Comparison of ENCODE assay signal across 9 cellular contexts in genomic region chr4:87103086-87103485, GRCh38.
DNase-seq lines count a peak whose midpoint lies in the region; ATAC-seq and TF ChIP-seq lines count a peak whose summit lies in the region.
"Had no signal": no experiment of that assay in that cellular context is flagged by ENCODE, and none has a peak within 500 bp of the region (broad histone marks: within the 10 kb centered on the region; RNA-seq: fewer than 3 reads in every experiment).

No MANE protein-coding gene starts in this region.

- ATAC-seq in T-cell (replicated peaks in 1 of 4): peak in 1 of 4 experiments; percentile 39
- no peak for ATAC-seq in gastrocnemius medialis
- no peak for ATAC-seq in HG02571 (IDR thresholded peaks at IDR 0.05; ENCODE audit: unreplicated experiment)

- H3K9me3 ChIP-seq in Caco-2 (no peaks in the 10 kb centered on the region), gastrocnemius medialis (no peaks in the 10 kb centered on the region)

- H3K36me3 Mint-ChIP-seq in Caco-2 (ENCODE audit: insufficient read depth, unreplicated experiment) (peaks cover 10% of the 10 kb centered on the region), T-cell (peaks cover 34% of the 10 kb centered on the region)

- TF ChIP-seq CTCF in Caco-2 (IDR thresholded peaks at IDR 0.05; ENCODE audit: insufficient read depth in 1 of 2, low read depth in 1 of 2, low read length in 1 of 2, severe bottlenecking in 1 of 2, unreplicated experiment in 1 of 2) (no peak), fibroblast of pulmonary artery (IDR thresholded peaks at IDR 0.05; ENCODE audit: low read length, missing control alignments) (no peak), gastrocnemius medialis (IDR thresholded peaks at IDR 0.05 in 4 of 5, conservative IDR thresholded peaks at IDR 0.05 in 1 of 5) (no peak), GM13977 (IDR thresholded peaks at IDR 0.05; ENCODE audit: extremely low read depth, insufficient read depth, missing control alignments) (no peak)

- no peaks in the 10 kb centered on the region for H3K9me3 Mint-ChIP-seq in Caco-2 (ENCODE audit: unreplicated experiment)
- H3K9me3 Mint-ChIP-seq in T-cell: no peaks in the 10 kb centered on the region

- H3K4me1 ChIP-seq in Caco-2 (peaks cover 40% of the 10 kb centered on the region), gastrocnemius medialis (peaks cover 60 to 75% of the 10 kb centered on the region in 2 donors)

- POLR2A ChIA-PET in Caco-2 (lab: Charles Lee): no interaction called here
- POLR2A ChIA-PET in T-cell (lab: Charles Lee): interaction anchor here in 1 of 2 donors (1.7 kb wide), 1 partner anchor 168 kb away, joined by 4 read pairs; the partner anchor contains the start of gene AFF1

- in situ Hi-C loops in gastrocnemius medialis (cut with MboI; ENCODE audit: low sequenced_read_pairs in 4 of 4): loop anchor here in 1 of 4 donors (25.0 kb wide), 1 partner anchor 91 kb away; no protein-coding TSS in a partner anchor
- in situ Hi-C loops in GM13977 (cut with MboI; ENCODE audit: low pct_unique_long_range_greater_than_20kb, low sequenced_read_pairs, unreplicated experiment): no loop called here

- intact Hi-C loops in Caco-2 (cut with micrococcal nuclease; ENCODE audit: unreplicated experiment): no loop called here
- intact Hi-C loops in gastrocnemius medialis (cut with DNase I; ENCODE audit: low total_unique reads): no loop called here

- H3K27ac ChIP-seq in gastrocnemius medialis: peak overlapping the region; percentile 58 to 91 (median 82)

- peaks cover 26% of the 10 kb centered on the region for H3K4me1 Mint-ChIP-seq in Caco-2 (ENCODE audit: low read depth, unreplicated experiment)
- peaks cover 59 to 80% (median 77%) of the 10 kb centered on the region in 3 donors for H3K4me1 Mint-ChIP-seq in T-cell

- H3K27me3 ChIP-seq in Caco-2 (replicated peaks; ENCODE audit: control insufficient read depth, insufficient read depth, low read length): no peaks in the 10 kb centered on the region
- H3K27me3 ChIP-seq in gastrocnemius medialis: no peaks in the 10 kb centered on the region

- H3K36me3 ChIP-seq in Caco-2 (ENCODE audit: control insufficient read depth, insufficient read depth, low read length): no peaks in the 10 kb centered on the region; the same call in 1 of the 2 replicates
- peaks cover 0 to 12% of the 10 kb centered on the region in 2 donors for H3K36me3 ChIP-seq in gastrocnemius medialis

- BruUV-seq in Caco-2 (replicated peaks; lab: Mats Ljungman, UMichigan): no TSS peak

- H3K27ac Mint-ChIP-seq in Caco-2 (ENCODE audit: unreplicated experiment): peak overlapping the region; percentile 35
- peak overlapping the region; percentile 97 for H3K27ac Mint-ChIP-seq in T-cell

- no peak for TF ChIP-seq POLR2A in gastrocnemius medialis (IDR thresholded peaks at IDR 0.05)

- DNase-seq in Caco-2 (no peak), T-cell (no peak), fibroblast of pulmonary artery (ENCODE audit: low read depth) (no peak), gastrocnemius medialis (no peak), H4 (ENCODE audit: low spot score) (no peak), GM13977 (ENCODE audit: low spot score) (no peak), NCI-H1694 treated with DMSO at 0.1 percent for 48 hours (lab: John Stamatoyannopoulos, UW) (no peak)
- DNase-seq: NCI-H748 treated with DMSO at 0.1 percent for 48 hours had no signal

- CTCF ChIA-PET in Caco-2 (lab: Charles Lee): no interaction called here
- CTCF ChIA-PET in T-cell (lab: Charles Lee): interaction anchor here (0.6 to 1.2 kb wide), 2 partner anchors 10 to 180 kb away, joined by 3 to 4 read pairs; no protein-coding TSS in a partner anchor

- H3K27me3 Mint-ChIP-seq in Caco-2 (ENCODE audit: insufficient read depth, unreplicated experiment): no peaks in the 10 kb centered on the region
- H3K27me3 Mint-ChIP-seq in T-cell: no peaks in the 10 kb centered on the region

- H3K4me3 Mint-ChIP-seq in Caco-2 (ENCODE audit: unreplicated experiment) (no peak overlapping the region), T-cell (peak overlapping the region; percentile 56 to 66 (median 61))

- H3K4me3 ChIP-seq in Caco-2 (ENCODE audit: low read depth, low read length) (no peak overlapping the region), fibroblast of pulmonary artery (replicated peaks; ENCODE audit: low read depth, low read length) (peak overlapping the region; percentile 20), gastrocnemius medialis (no peak overlapping the region)
